Comparison of ENCODE assay signal across 9 cellular contexts in the genomic region with DNA sequence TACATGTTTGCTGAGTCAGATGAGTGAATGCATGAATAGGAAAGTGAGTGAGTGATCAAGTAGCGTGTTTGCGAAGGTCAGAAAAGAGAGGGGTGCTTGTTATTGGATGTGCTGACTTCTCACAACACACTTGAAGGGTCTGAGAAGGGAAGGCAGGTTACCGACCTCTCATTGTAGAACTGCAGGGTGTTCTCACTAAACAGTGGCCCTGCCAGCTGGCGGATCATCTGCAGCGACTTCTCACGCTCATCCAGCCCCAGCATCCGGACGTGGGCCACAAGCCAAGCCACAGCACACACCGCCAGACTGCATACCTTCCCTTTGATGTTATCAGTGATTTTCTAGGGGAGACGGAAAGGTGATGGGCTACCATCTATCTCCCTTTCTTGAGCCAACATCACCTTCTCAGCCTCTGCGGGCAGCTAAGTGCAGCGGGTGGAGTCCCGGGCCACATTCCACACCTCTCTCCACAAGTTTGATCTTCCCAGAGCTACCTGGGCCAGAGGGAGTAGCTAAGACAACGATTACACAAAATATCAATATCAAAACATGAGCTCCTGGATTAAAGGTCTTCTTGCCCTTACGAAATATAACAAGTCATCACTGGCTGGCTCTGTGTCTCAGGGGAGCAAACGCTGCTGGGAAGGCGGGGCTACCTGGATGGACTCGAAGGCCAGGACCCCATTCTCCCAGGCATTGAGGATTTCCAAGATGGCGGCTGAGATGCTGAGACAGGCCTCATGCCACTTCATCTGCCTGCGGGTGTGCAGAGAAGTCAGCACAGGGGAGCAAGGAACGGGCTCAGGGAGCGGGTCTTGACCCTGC. TPM values are rescaled to one million over a fixed set of nuclear protein-coding genes. Genes with fewer than 3 reads are reported as not detected.
DNase-seq lines count a peak whose midpoint lies in the region; ATAC-seq and TF ChIP-seq lines count a peak whose summit lies in the region.
"Had no signal": no experiment of that assay in that cellular context is flagged by ENCODE, and none has a peak within 500 bp of the region (broad histone marks: within the 10 kb centered on the region; RNA-seq: fewer than 3 reads in every experiment).

No MANE protein-coding gene starts in this region.

- peaks cover 15 to 20% of the 10 kb centered on the region in 2 donors for H3K36me3 ChIP-seq in thyroid gland

- H3K4me3 ChIP-seq in thyroid gland (replicated peaks in 1 of 3) = no peak overlapping the region

- no peak for ATAC-seq in GM21576 (IDR thresholded peaks at IDR 0.05; ENCODE audit: unreplicated experiment)

- peak; percentile 51 for DNase-seq in activated gamma-delta T cell treated with Interleukin-2 at 50 U/mL for 16 hours
- DNase-seq in activated gamma-delta T cell (lab: John Stamatoyannopoulos, UW) = no peak
- peak; percentile 65 for DNase-seq in activated CD4-positive, alpha-beta T cell treated with anti-CD3 and anti-CD28 coated beads, Interleukin-2, amount 10 ng/mL, durations not matched to agents 7 days and 5 days
- no peak for DNase-seq in endothelial cell (ENCODE audit: low spot score)
- peak; percentile 96 for DNase-seq in thyroid gland
- no peak for DNase-seq in GDM1 (lab: John Stamatoyannopoulos, UW)
- no peak for DNase-seq in NCI-H1436 treated with DMSO at 0.1 percent for 48 hours (lab: John Stamatoyannopoulos, UW)
- DNase-seq: SIG-M5 had no signal

- H3K4me1 ChIP-seq in thyroid gland = peaks cover 54 to 62% of the 10 kb centered on the region in 2 donors

- H3K27me3 Mint-ChIP-seq in activated CD4-positive, alpha-beta T cell treated with anti-CD3 and anti-CD28 coated beads, Interleukin-2, amount 10 ng/mL, durations not matched to agents 7 days and 5 days = no peaks in the 10 kb centered on the region
- H3K27me3 Mint-ChIP-seq in endothelial cell (ENCODE audit: unreplicated experiment) = peaks cover 5% of the 10 kb centered on the region

- H3K27me3 ChIP-seq in thyroid gland = no peaks in the 10 kb centered on the region

- TF ChIP-seq POLR2A in thyroid gland (IDR thresholded peaks at IDR 0.05) = peak in 1 of 2 donors; percentile 25

- POLR2A ChIA-PET in activated CD4-positive, alpha-beta T cell treated with anti-CD3 and anti-CD28 coated beads, Interleukin-2, amount 10 ng/mL, durations not matched to agents 7 days and 5 days (lab: Charles Lee) = no interaction called here

- no peaks in the 10 kb centered on the region for H3K9me3 ChIP-seq in thyroid gland

- peak overlapping the region; percentile 31 for H3K4me3 Mint-ChIP-seq in activated CD4-positive, alpha-beta T cell treated with anti-CD3 and anti-CD28 coated beads, Interleukin-2, amount 10 ng/mL, durations not matched to agents 7 days and 5 days
- peak overlapping the region; percentile 48 for H3K4me3 Mint-ChIP-seq in endothelial cell (ENCODE audit: unreplicated experiment)

- H3K27ac ChIP-seq in thyroid gland = peak overlapping the region; percentile 84 to 90 (median 87)

- peaks cover 25% of the 10 kb centered on the region for H3K4me1 Mint-ChIP-seq in activated CD4-positive, alpha-beta T cell treated with anti-CD3 and anti-CD28 coated beads, Interleukin-2, amount 10 ng/mL, durations not matched to agents 7 days and 5 days
- no peaks in the 10 kb centered on the region for H3K4me1 Mint-ChIP-seq in endothelial cell (ENCODE audit: unreplicated experiment)

- intact Hi-C loops in thyroid gland (cut with DNase I) = no loop called here

- H3K27ac Mint-ChIP-seq in activated CD4-positive, alpha-beta T cell treated with anti-CD3 and anti-CD28 coated beads, Interleukin-2, amount 10 ng/mL, durations not matched to agents 7 days and 5 days = peak overlapping the region; percentile 51
- no peak overlapping the region for H3K27ac Mint-ChIP-seq in endothelial cell (ENCODE audit: unreplicated experiment)

- no peak for TF ChIP-seq CTCF in endothelial cell (IDR thresholded peaks at IDR 0.05; ENCODE audit: unreplicated experiment)
- no peak for TF ChIP-seq CTCF in thyroid gland (IDR thresholded peaks at IDR 0.05)

- CTCF ChIA-PET in activated CD4-positive, alpha-beta T cell treated with anti-CD3 and anti-CD28 coated beads, Interleukin-2, amount 10 ng/mL, durations not matched to agents 7 days and 5 days (lab: Charles Lee) = interaction anchor here (0.5 to 2.6 kb wide), 15 partner anchors 9 to 482 kb away, joined by 3 to 13 read pairs (median 5); a partner anchor contains a TSS

- WGBS in thyroid gland, 2 donors = 32 to 42% methylated on average over 19 to 21 of the region's 22 CpGs

- H3K36me3 Mint-ChIP-seq in activated CD4-positive, alpha-beta T cell treated with anti-CD3 and anti-CD28 coated beads, Interleukin-2, amount 10 ng/mL, durations not matched to agents 7 days and 5 days (ENCODE audit: low read depth) = peaks cover 47% of the 10 kb centered on the region
- H3K36me3 Mint-ChIP-seq in endothelial cell (ENCODE audit: low read depth, unreplicated experiment) = peaks cover 48% of the 10 kb centered on the region

- H3K9me3 Mint-ChIP-seq in activated CD4-positive, alpha-beta T cell treated with anti-CD3 and anti-CD28 coated beads, Interleukin-2, amount 10 ng/mL, durations not matched to agents 7 days and 5 days = no peaks in the 10 kb centered on the region
- H3K9me3 Mint-ChIP-seq in endothelial cell (ENCODE audit: unreplicated experiment) = no peaks in the 10 kb centered on the region

RNA-seq across cellular contexts. Expression of a gene that starts 11.0 kb away (rescaled TPM):
- total RNA-seq in activated CD4-positive, alpha-beta T cell treated with anti-CD3 and anti-CD28 coated beads, Interleukin-2, amount 10 ng/mL, durations not matched to agents 7 days and 5 days = not detected
- not detected for total RNA-seq in endothelial cell (ENCODE audit: unreplicated experiment)
- not detected for total RNA-seq in thyroid gland

RNA-seq across cellular contexts. Expression of a gene that starts 28.0 kb away (rescaled TPM):
- 100 to 1,000 TPM in 1 of 2 experiments, 10 to 100 TPM in 1; 92.1 to 102 TPM for total RNA-seq in activated CD4-positive, alpha-beta T cell treated with anti-CD3 and anti-CD28 coated beads, Interleukin-2, amount 10 ng/mL, durations not matched to agents 7 days and 5 days
- total RNA-seq in endothelial cell (ENCODE audit: unreplicated experiment) = 111 TPM
- total RNA-seq in thyroid gland = 10 to 100 TPM; 37.1 to 68.4 (median 56.6) TPM

RNA-seq across cellular contexts. Expression of a gene that starts 36.6 kb away (rescaled TPM):
- total RNA-seq in activated CD4-positive, alpha-beta T cell treated with anti-CD3 and anti-CD28 coated beads, Interleukin-2, amount 10 ng/mL, durations not matched to agents 7 days and 5 days = 1 to 10 TPM; 8.6 to 9.1 TPM
- total RNA-seq in endothelial cell (ENCODE audit: unreplicated experiment) (13.6 TPM), thyroid gland (10 to 100 TPM; 34.0 to 52.9 (median 44.8) TPM)

RNA-seq across cellular contexts. Expression of a gene that starts 45.6 kb away (rescaled TPM):
- 10 to 100 TPM; 88.4 to 94.9 TPM for total RNA-seq in activated CD4-positive, alpha-beta T cell treated with anti-CD3 and anti-CD28 coated beads, Interleukin-2, amount 10 ng/mL, durations not matched to agents 7 days and 5 days
- 132 TPM for total RNA-seq in endothelial cell (ENCODE audit: unreplicated experiment)
- 100 to 1,000 TPM in 1 of 4 donors, 10 to 100 TPM in 3; 65.0 to 100 (median 98.8) TPM for total RNA-seq in thyroid gland

Comparison
In these comparisons a context has a peak if more than half of its experiments do, and no peak if none do; other contexts are left out.
1. DNase-seq: peak in activated gamma-delta T cell treated with Interleukin-2 at 50 U/mL for 16 hours (single experiment), activated CD4-positive, alpha-beta T cell treated with anti-CD3 and anti-CD28 coated beads, Interleukin-2, amount 10 ng/mL, durations not matched to agents 7 days and 5 days (single experiment) and thyroid gland (2 of 2); none in activated gamma-delta T cell (single experiment), endothelial cell (single experiment), GDM1 (single experiment) and NCI-H1436 treated with DMSO at 0.1 percent for 48 hours (single experiment).